In genomic region chr12:54821676-54822075, GRCh38 we compare ENCODE assay signal across 7 cellular contexts. TPM values are rescaled to one million over a fixed set of nuclear protein-coding genes. Genes with fewer than 3 reads are reported as not detected.
"Had no signal": no experiment of that assay in that cellular context is flagged by ENCODE, and none has a peak within 500 bp of the region (broad histone marks: within the 10 kb centered on the region; RNA-seq: fewer than 3 reads in every experiment).

No MANE protein-coding gene starts in this region.

- DNase-seq: H9, HCEC 1CT, IMR-90 had no signal

- H3K4me3 ChIP-seq: GM23338, K562 had no signal

- ATAC-seq: GM23338, K562 had no signal

- H2AFZ ChIP-seq: GM23338 had no signal

- H3K4me2 ChIP-seq: GM23338 had no signal

RNA-seq across cellular contexts. Expression of gene MUCL1, which starts 32.6 kb away (rescaled TPM):
- total RNA-seq: GM23338, H1, H9, HT-29, IMR-90, K562 had no signal
- polyA plus RNA-seq: GM23338, H1, IMR-90, K562 had no signal
